Comparison of ENCODE assay signal across 19 cellular contexts in genomic region chr6:158324136-158324535, GRCh38. TPM values are rescaled to one million over a fixed set of nuclear protein-coding genes. Genes with fewer than 3 reads are reported as not detected.
DNase-seq lines count a peak whose midpoint lies in the region; ATAC-seq and TF ChIP-seq lines count a peak whose summit lies in the region.
"Had no signal": no experiment of that assay in that cellular context is flagged by ENCODE, and none has a peak within 500 bp of the region (broad histone marks: within the 10 kb centered on the region; RNA-seq: fewer than 3 reads in every experiment).

No MANE protein-coding gene starts in this region.

- H3K9me3 Mint-ChIP-seq in GM23338 = no peaks in the 10 kb centered on the region
- H3K9me3 Mint-ChIP-seq: activated B cell treated with CpG ODN at 0.5 μM for 24 hours; activated T-helper 1 cell treated with anti-CD3 and anti-CD28 coated beads, Interleukin-12 subunit alpha, Interleukin-12 subunit beta, Interleukin-2, Interleukin-4 antibody, amounts not matched to agents 30 ng/mL and 10 ng/mL and 1 ng/mL, durations not matched to agents 14 hours and 24 hours and 36 hours; endodermal cell had no signal

- H3K27ac ChIP-seq in GM23338 (ENCODE audit: low read depth) = no peak overlapping the region
- H3K27ac ChIP-seq: lower lobe of right lung had no signal

- ATAC-seq in GM21717 (IDR thresholded peaks at IDR 0.05; ENCODE audit: unreplicated experiment) (no peak), GM21737 (IDR thresholded peaks at IDR 0.05; ENCODE audit: unreplicated experiment) (no peak), GM23338 (no peak)
- ATAC-seq: activated CD8-positive, alpha-beta T cell treated with anti-CD3 and anti-CD28 coated beads, Interleukin-2, amount 10 ng/mL, durations not matched to agents 7 days and 5 days had no signal

- H2AFZ ChIP-seq in GM23338 = no peak overlapping the region

- peaks cover 73% of the 10 kb centered on the region for H3K79me2 ChIP-seq in GM23338 (replicated peaks; ENCODE audit: insufficient read depth)

- no peaks in the 10 kb centered on the region for H3K36me3 ChIP-seq in GM23338 (ENCODE audit: insufficient read depth)
- H3K36me3 ChIP-seq: lower lobe of right lung had no signal

- no peaks in the 10 kb centered on the region for H3F3A ChIP-seq in GM23338 (replicated peaks; ENCODE audit: low read depth)

- no peaks in the 10 kb centered on the region for H3K9me2 ChIP-seq in GM23338 (ENCODE audit: insufficient read depth)

- peaks cover 2% of the 10 kb centered on the region for H3K27me3 Mint-ChIP-seq in GM23338 (ENCODE audit: insufficient read depth, low read depth, poor library complexity)
- H3K27me3 Mint-ChIP-seq: activated B cell treated with CpG ODN at 0.5 μM for 24 hours, T-cell had no signal

- no peaks in the 10 kb centered on the region for H3K27me3 ChIP-seq in GM23338 (ENCODE audit: insufficient read depth)

- H3K27ac Mint-ChIP-seq in GM23338 = no peak overlapping the region
- H3K27ac Mint-ChIP-seq: activated CD8-positive, alpha-beta T cell treated with anti-CD3 and anti-CD28 coated beads, Interleukin-2, amount 10 ng/mL, durations not matched to agents 7 days and 5 days; endodermal cell had no signal

- DNase-seq in AG20443 (ENCODE audit: low spot score) (peak; percentile 41), amniotic epithelial cell (ENCODE audit: low read depth) (peak; percentile 33), iris pigment epithelial cell (ENCODE audit: low read depth) (peak; percentile 22), GM23338 (ENCODE audit: low spot score) (no peak)
- DNase-seq in stimulated activated CD4-positive, alpha-beta T cell treated with anti-CD3 and anti-CD28 coated beads, Interleukin-2, amount 100 ng/mL, for 48 hours = no peak
- DNase-seq: activated B cell treated with CpG ODN at 0.5 μM for 24 hours; activated CD8-positive, alpha-beta T cell treated with anti-CD3 and anti-CD28 coated beads, Interleukin-2, amount 10 ng/mL, durations not matched to agents 7 days and 5 days; endodermal cell; foreskin melanocyte; lower lobe of right lung; NCI-H1105; NCI-H82; retina; T-cell had no signal

- no peak overlapping the region for H3K4me2 ChIP-seq in GM23338

- H3K36me3 Mint-ChIP-seq in GM23338 (ENCODE audit: low read depth) = peaks cover 4% of the 10 kb centered on the region; the same call in 1 of the 3 replicates

- peaks cover 5% of the 10 kb centered on the region for H4K20me1 ChIP-seq in GM23338 (replicated peaks; ENCODE audit: insufficient read depth)

- H3K4me3 ChIP-seq in GM08714 (ENCODE audit: low read length) (peak overlapping the region; percentile 17; the same call in 1 of the 2 replicates), GM23338 (no peak overlapping the region)
- H3K4me3 ChIP-seq: lower lobe of right lung had no signal

- H3K4me3 Mint-ChIP-seq in GM23338 = no peak overlapping the region
- H3K4me3 Mint-ChIP-seq: activated CD8-positive, alpha-beta T cell treated with anti-CD3 and anti-CD28 coated beads, Interleukin-2, amount 10 ng/mL, durations not matched to agents 7 days and 5 days; activated T-helper 1 cell treated with anti-CD3 and anti-CD28 coated beads, Interleukin-12 subunit alpha, Interleukin-12 subunit beta, Interleukin-2, Interleukin-4 antibody, amounts not matched to agents 30 ng/mL and 10 ng/mL and 1 ng/mL, durations not matched to agents 14 hours and 24 hours and 36 hours; endodermal cell; nephron; T-cell had no signal

- TF ChIP-seq CTCF in GM23338 (conservative IDR thresholded peaks at IDR 0.05; ENCODE audit: low read depth in 2 of 2) = no peak

- H3K4me1 ChIP-seq in GM23338 (ENCODE audit: insufficient read depth) = peaks cover 22% of the 10 kb centered on the region

- peaks cover 42% of the 10 kb centered on the region for H3K4me1 Mint-ChIP-seq in GM23338

TF ChIP-seq in GM23338, 12 proteins besides CTCF, POLR2A, EP300 and RAD21:
- TF ChIP-seq REST (IDR thresholded peaks at IDR 0.05; ENCODE audit: unreplicated experiment) = no peak
- TF ChIP-seq ETS1 (IDR thresholded peaks at IDR 0.05) = no peak
- TF ChIP-seq EZH2phosphoT487 (IDR thresholded peaks at IDR 0.05; ENCODE audit: unreplicated experiment) = no peak
- TF ChIP-seq POLR2AphosphoS5 (IDR thresholded peaks at IDR 0.05; ENCODE audit: low read depth) = no peak
- TF ChIP-seq NANOG (IDR thresholded peaks at IDR 0.05; ENCODE audit: borderline replicate concordance) = no peak
- TF ChIP-seq ZNF114 (CRISPR knock-in tag; IDR thresholded peaks at IDR 0.05) = no peak
- no peak for TF ChIP-seq ZNF331 (CRISPR knock-in tag; IDR thresholded peaks at IDR 0.05; ENCODE audit: low read depth)
- TF ChIP-seq CREB1 (CRISPR knock-in tag; IDR thresholded peaks at IDR 0.05; ENCODE audit: low read depth) = no peak
TF ChIP-seq in GM23338: peak in this region for 0.

RNA-seq across cellular contexts. Expression of gene TULP4, which starts 11.9 kb away (rescaled TPM):
- total RNA-seq in GM23338 (2014; rRNA removed; shearing (Covaris generic)) = 46.6 and 50.2 TPM in 2 replicates
- 29.6 and 31.2 TPM in 2 replicates for polyA plus RNA-seq in GM23338 (2016; fragmentation: Nextera tagmentation; extraction: Ambion mirVana)

Comparison
In these comparisons a context has a peak if more than half of its experiments do, and no peak if none do; other contexts are left out.
1. DNase-seq: peak in AG20443 (single experiment), amniotic epithelial cell (single experiment) and iris pigment epithelial cell (single experiment); none in GM23338 (single experiment) and stimulated activated CD4-positive, alpha-beta T cell treated with anti-CD3 and anti-CD28 coated beads, Interleukin-2, amount 100 ng/mL, for 48 hours (0 of 2).